Comparison of ENCODE assay signal across 20 cellular contexts in the genomic region with DNA sequence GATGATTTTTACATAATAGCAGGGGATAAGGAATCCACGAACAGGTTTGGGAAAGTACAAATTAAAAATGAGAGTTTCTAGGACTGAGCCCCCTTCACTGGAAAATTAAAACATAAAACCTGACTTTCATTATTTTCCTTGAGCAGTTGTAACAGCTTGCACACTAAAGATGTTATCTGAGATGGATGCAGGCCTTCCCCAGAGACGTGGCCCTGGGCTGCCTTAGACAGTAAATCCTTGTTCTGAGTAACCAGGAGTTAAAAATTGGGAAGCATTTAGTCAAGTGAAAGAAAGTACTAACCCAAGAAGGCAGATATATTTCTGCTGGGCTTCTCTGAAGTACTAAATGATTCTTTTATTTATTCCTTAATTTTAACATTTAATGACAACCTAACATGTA.
"Had no signal": no experiment of that assay in that cellular context is flagged by ENCODE, and none has a peak within 500 bp of the region (broad histone marks: within the 10 kb centered on the region; RNA-seq: fewer than 3 reads in every experiment).

No MANE protein-coding gene starts in this region.

- DNase-seq: IMR-90, Karpas-422, KG1, MG63, NCI-H1092, NCI-H1105 treated with DMSO at 0.1 percent for 48 hours, NCI-H1417 treated with DMSO at 0.1 percent for 48 hours, NCI-H146, NCI-H1694 treated with DMSO at 0.1 percent for 48 hours, NCI-H1930, NCI-H2081, NCI-H2107, NCI-H2227 treated with DMSO at 0.1 percent for 48 hours, NCI-H526 treated with DMSO at 0.1 percent for 48 hours, NCI-H748 treated with DMSO at 0.1 percent for 48 hours, SHP77, SW 1271, T-cell had no signal

- H3K9me3 ChIP-seq: MG63 had no signal

- ATAC-seq: HepG2, Panc1, T-cell had no signal

- H3K4me3 Mint-ChIP-seq: T-cell had no signal

- H3K27ac Mint-ChIP-seq: T-cell had no signal

- H3K36me3 ChIP-seq: MG63 had no signal

- H3K27me3 ChIP-seq: MG63 had no signal

- H3K4me3 ChIP-seq: MG63 had no signal

- H3K27me3 Mint-ChIP-seq: T-cell had no signal

- H3K36me3 Mint-ChIP-seq: T-cell had no signal

- H3K4me1 Mint-ChIP-seq: T-cell had no signal
